In genomic region chr9:15211160-15211993, GRCh38 we compare ENCODE assay signal across 8 cellular contexts.
DNase-seq lines count a peak whose midpoint lies in the region; ATAC-seq and TF ChIP-seq lines count a peak whose summit lies in the region.

No MANE protein-coding gene starts in this region.

- CTCF ChIA-PET in Calu3 (lab: Charles Lee), result interaction anchor here (0.5 to 1.1 kb wide), 2 partner anchors 205 to 380 kb away, joined by 3 read pairs; no protein-coding TSS in a partner anchor

- ATAC-seq in HG03571 (IDR thresholded peaks at IDR 0.05; ENCODE audit: unreplicated experiment), result no peak

- DNase-seq in Calu3 (peak; percentile 56), GM20000 (ENCODE audit: low spot score) (peak; percentile 57), RPMI7951 (ENCODE audit: low read depth) (peak; percentile 54), glomerular endothelial cell (ENCODE audit: extremely low read depth, low read depth, low spot score) (peak; percentile 36), posterior cingulate gyrus (peak in 6 of 10 donors; percentile 16 to 83 (median 48))
- peak; percentile 71 for DNase-seq in Jurkat, Clone E6-1 (ENCODE audit: low read depth, low spot score)
- DNase-seq in activated naive CD4-positive, alpha-beta T cell treated with Interleukin-2 at 50 U/mL for 16 hours, result peak; percentile 49

- no peak overlapping the region for H3K27ac Mint-ChIP-seq in Calu3 (ENCODE audit: unreplicated experiment)

- H3K4me3 Mint-ChIP-seq in Calu3 (ENCODE audit: low read depth, unreplicated experiment), result no peak overlapping the region

- BruUV-seq in Calu3 (replicated peaks; lab: Mats Ljungman, UMichigan), result no TSS peak

- H3K27me3 Mint-ChIP-seq in Calu3 (ENCODE audit: unreplicated experiment), result no peaks in the 10 kb centered on the region

- no peaks in the 10 kb centered on the region for H3K9me3 Mint-ChIP-seq in Calu3 (ENCODE audit: low read depth, unreplicated experiment)

- H3K4me3 ChIP-seq in Jurkat, Clone E6-1 (ENCODE audit: low read length), result no peak overlapping the region

- H3K4me1 Mint-ChIP-seq in Calu3 (ENCODE audit: low read depth, unreplicated experiment), result no peaks in the 10 kb centered on the region

- H3K36me3 Mint-ChIP-seq in Calu3 (ENCODE audit: insufficient read depth, unreplicated experiment), result no peaks in the 10 kb centered on the region

- intact Hi-C loops in Calu3 (cut with micrococcal nuclease; ENCODE audit: unreplicated experiment) (loop anchor here (5.0 kb wide), 1 partner anchor 396 kb away; no protein-coding TSS in a partner anchor), posterior cingulate gyrus (cut with DNase I) (loop anchor here (1.0 to 5.0 kb wide), 2 partner anchors 211 to 395 kb away; partner anchors contain the start of gene SNAPC3)

- TF ChIP-seq CTCF in Calu3 (IDR thresholded peaks at IDR 0.05; ENCODE audit: unreplicated experiment) (peak; percentile 55), GM20000 (IDR thresholded peaks at IDR 0.05; ENCODE audit: extremely low read depth, missing control alignments) (peak; percentile 75)
